ENCODE assay signal across 1 cellular context in genomic region chr10:62373995-62374861, GRCh38.
TF ChIP-seq lines count a peak whose summit lies in the region.

TSS of gene ZNF365 (plus strand) at chr10:62374369. CDS start at chr10:62376194, 1,825 bp downstream.

TF ChIP-seq in H1, 55 proteins besides CTCF, POLR2A, EP300 and RAD21:
- TF ChIP-seq TAF7 (optimal IDR thresholded peaks at IDR 0.05; ENCODE audit: borderline replicate concordance, low read depth, low read length), result no peak
- no peak for TF ChIP-seq ATF2 (IDR thresholded peaks at IDR 0.05; ENCODE audit: low read length)
- TF ChIP-seq ZNF274 (IDR thresholded peaks at IDR 0.05; ENCODE audit: borderline replicate concordance, extremely low read depth, low read length), result no peak
- TF ChIP-seq JUN (IDR thresholded peaks at IDR 0.05; ENCODE audit: low read depth, low read length), result no peak
- peak; percentile 47; the same call in 1 of the 2 replicates for TF ChIP-seq KDM1A (IDR thresholded peaks at IDR 0.05; ENCODE audit: borderline replicate concordance, low read length)
- TF ChIP-seq SIX5 (IDR thresholded peaks at IDR 0.05; ENCODE audit: low read depth, low read length), result no peak
- TF ChIP-seq POU5F1 (IDR thresholded peaks at IDR 0.05; ENCODE audit: low read depth, low read length), result no peak
- no peak for TF ChIP-seq CBX8 (IDR thresholded peaks at IDR 0.05; ENCODE audit: borderline replicate concordance, low read depth, low read length)
- TF ChIP-seq CHD2 (IDR thresholded peaks at IDR 0.05; ENCODE audit: low read length), result no peak; the same call in 1 of the 2 replicates
- TF ChIP-seq CBX5 (IDR thresholded peaks at IDR 0.05; ENCODE audit: low read depth, low read length), result no peak
- TF ChIP-seq ATF3 (IDR thresholded peaks at IDR 0.05; ENCODE audit: insufficient read depth, low read depth, low read length), result no peak
- no peak for TF ChIP-seq SP4 (IDR thresholded peaks at IDR 0.05; ENCODE audit: low read length)
- no peak for TF ChIP-seq TBP (IDR thresholded peaks at IDR 0.05; ENCODE audit: low read depth, low read length)
- TF ChIP-seq CHD7 (IDR thresholded peaks at IDR 0.05; ENCODE audit: insufficient replicate concordance, low read length), result no peak
- TF ChIP-seq USF2 (IDR thresholded peaks at IDR 0.05; ENCODE audit: low read length), result no peak
- TF ChIP-seq RFX5 (IDR thresholded peaks at IDR 0.05; ENCODE audit: borderline replicate concordance, low read depth, low read length), result no peak
- TF ChIP-seq SUZ12 (IDR thresholded peaks at IDR 0.05; ENCODE audit: low read length), result peak; percentile 38; the same call in 1 of the 2 replicates
- TF ChIP-seq TEAD4 (IDR thresholded peaks at IDR 0.05; ENCODE audit: low read depth, low read length), result no peak
- TF ChIP-seq CTBP2 (IDR thresholded peaks at IDR 0.05; ENCODE audit: borderline replicate concordance, insufficient read depth, insufficient read length, low read length), result peak; percentile 87
- TF ChIP-seq POLR2AphosphoS5 (IDR thresholded peaks at IDR 0.05; ENCODE audit: low read depth, low read length), result no peak
- TF ChIP-seq HDAC6 (IDR thresholded peaks at IDR 0.05; ENCODE audit: low read depth, low read length), result no peak
- 0 out of 2 replicates have a peak, but pooled peaks have one; percentile 33 for TF ChIP-seq PHF8 (conservative IDR thresholded peaks at IDR 0.05; ENCODE audit: low read depth, low read length)
- TF ChIP-seq MAFK (IDR thresholded peaks at IDR 0.05; ENCODE audit: low read depth, low read length), result no peak
- no peak for TF ChIP-seq SIRT6 (IDR thresholded peaks at IDR 0.05; ENCODE audit: low read length)
- no peak for TF ChIP-seq YY1 (IDR thresholded peaks at IDR 0.05; ENCODE audit: low read depth, low read length)
- peak; percentile 51 for TF ChIP-seq EZH2 (IDR thresholded peaks at IDR 0.05; ENCODE audit: low read depth, low read length, severe bottlenecking)
- peak; percentile 81 for TF ChIP-seq KDM4A (IDR thresholded peaks at IDR 0.05; ENCODE audit: low read depth, low read length, severe bottlenecking)
- TF ChIP-seq NRF1 (IDR thresholded peaks at IDR 0.05; ENCODE audit: low read depth, low read length), result no peak
- no peak for TF ChIP-seq FOSL1 (IDR thresholded peaks at IDR 0.05; ENCODE audit: insufficient read depth, low read depth, low read length)
- no peak for TF ChIP-seq CEBPB (IDR thresholded peaks at IDR 0.05; ENCODE audit: low read depth, low read length)
- no peak for TF ChIP-seq JUND (IDR thresholded peaks at IDR 0.05; ENCODE audit: low read length)
- TF ChIP-seq RNF2 (IDR thresholded peaks at IDR 0.05; ENCODE audit: borderline replicate concordance, low read depth, low read length, missing control alignments, poor library complexity, severe bottlenecking), result no peak
- no peak for TF ChIP-seq KDM5A (IDR thresholded peaks at IDR 0.05; ENCODE audit: low read length)
- TF ChIP-seq BACH1 (IDR thresholded peaks at IDR 0.05; ENCODE audit: low read length), result no peak
- no peak for TF ChIP-seq RXRA (IDR thresholded peaks at IDR 0.05; ENCODE audit: insufficient read depth, low read depth, low read length)
- TF ChIP-seq SP1 (IDR thresholded peaks at IDR 0.05; ENCODE audit: low read depth, low read length), result no peak
- TF ChIP-seq NANOG (IDR thresholded peaks at IDR 0.05; ENCODE audit: insufficient read depth, low read depth, low read length, poor library complexity, severe bottlenecking), result no peak
- TF ChIP-seq RBBP5 (IDR thresholded peaks at IDR 0.05; ENCODE audit: borderline replicate concordance, low read depth, low read length), result no peak
- TF ChIP-seq CREB1 (IDR thresholded peaks at IDR 0.05), result 0 out of 2 replicates have a peak, but pooled peaks have one; percentile 7
- no peak for TF ChIP-seq SP2 (IDR thresholded peaks at IDR 0.05; ENCODE audit: low read length)
- TF ChIP-seq MAX (IDR thresholded peaks at IDR 0.05), result no peak; the same call in 1 of the 2 replicates
- no peak for TF ChIP-seq CHD1 (IDR thresholded peaks at IDR 0.05; ENCODE audit: low read depth, low read length)
- no peak for TF ChIP-seq SRF (IDR thresholded peaks at IDR 0.05; ENCODE audit: low read depth, low read length)
- no peak for TF ChIP-seq TCF12 (IDR thresholded peaks at IDR 0.05; ENCODE audit: low read depth, low read length)
- no peak for TF ChIP-seq SAP30 (IDR thresholded peaks at IDR 0.05; ENCODE audit: insufficient read depth, insufficient replicate concordance, low read length)
- no peak for TF ChIP-seq BRCA1 (IDR thresholded peaks at IDR 0.05; ENCODE audit: low read depth, low read length)
- TF ChIP-seq EGR1 (IDR thresholded peaks at IDR 0.05; ENCODE audit: borderline replicate concordance, low read depth, low read length), result no peak
- 0 out of 2 replicates have a peak, but pooled peaks have one; percentile 41 for TF ChIP-seq TAF1 (IDR thresholded peaks at IDR 0.05; ENCODE audit: low read depth, low read length)
- no peak for TF ChIP-seq SIN3A (conservative IDR thresholded peaks at IDR 0.05 in 1 of 2, IDR thresholded peaks at IDR 0.05 in 1 of 2; ENCODE audit: low read depth in 1 of 2, low read length in 2 of 2)
- no peak for TF ChIP-seq GABPA (IDR thresholded peaks at IDR 0.05; ENCODE audit: borderline replicate concordance, insufficient read depth, low read length)
- peak; percentile 37 for TF ChIP-seq ASH2L (IDR thresholded peaks at IDR 0.05; ENCODE audit: low read length)
- TF ChIP-seq E2F6 (IDR thresholded peaks at IDR 0.05), result peak; percentile 56; the same call in 1 of the 2 replicates
- TF ChIP-seq HDAC2 (IDR thresholded peaks at IDR 0.05; ENCODE audit: borderline replicate concordance in 1 of 2, low read depth in 2 of 2, low read length in 2 of 2), result no peak
- TF ChIP-seq GTF2F1 (IDR thresholded peaks at IDR 0.05; ENCODE audit: borderline replicate concordance, low read depth, low read length), result no peak
- no peak for TF ChIP-seq BCL11A (IDR thresholded peaks at IDR 0.05; ENCODE audit: low read depth in 2 of 2, low read length in 2 of 2)
